ENCODE assay signal across 9 cellular contexts in genomic region chr7:111855842-111856227, GRCh38.
A peak's percentile ranks its signal among the peaks of the same experiment; 100 is the strongest.
DNase-seq lines count a peak whose midpoint lies in the region; ATAC-seq, FAIRE-seq and TF ChIP-seq lines count a peak whose summit lies in the region.
"Had no signal": no experiment of that assay in that cellular context is flagged by ENCODE, and none has a peak within 500 bp of the region (broad histone marks: within the 10 kb centered on the region; RNA-seq: fewer than 3 reads in every experiment).

No MANE protein-coding gene starts in this region.

- no peaks in the 10 kb centered on the region for H3K4me1 Mint-ChIP-seq in stimulated activated memory B cell treated with anti-CD40 and anti-IgM and Interleukin-4, amounts not matched to agents 10 μg/mL and 1 μg/mL and 100 μg/mL, for 72 hours

- peaks cover 9% of the 10 kb centered on the region for H3K27me3 Mint-ChIP-seq in stimulated activated memory B cell treated with anti-CD40 and anti-IgM and Interleukin-4, amounts not matched to agents 10 μg/mL and 1 μg/mL and 100 μg/mL, for 72 hours

- no peaks in the 10 kb centered on the region for H3K9me3 Mint-ChIP-seq in stimulated activated memory B cell treated with anti-CD40 and anti-IgM and Interleukin-4, amounts not matched to agents 10 μg/mL and 1 μg/mL and 100 μg/mL, for 72 hours

- no peaks in the 10 kb centered on the region for H3K36me3 Mint-ChIP-seq in stimulated activated memory B cell treated with anti-CD40 and anti-IgM and Interleukin-4, amounts not matched to agents 10 μg/mL and 1 μg/mL and 100 μg/mL, for 72 hours

- intact Hi-C loops in kidney (cut with DNase I) = no loop called here

- no peak overlapping the region for H3K4me3 ChIP-seq in astrocyte of the cerebellum (ENCODE audit: low read depth, low read length)
- no peak overlapping the region for H3K4me3 ChIP-seq in kidney (ENCODE audit: low read length in 2 of 2)
- H3K4me3 ChIP-seq: Peyer's patch had no signal

- no peak for FAIRE-seq in HTR-8/SVneo (lab: Jason Lieb, UNC)
- no peak for FAIRE-seq in kidney (lab: Jason Lieb, UNC)

- no peak overlapping the region for H3K27ac Mint-ChIP-seq in stimulated activated memory B cell treated with anti-CD40 and anti-IgM and Interleukin-4, amounts not matched to agents 10 μg/mL and 1 μg/mL and 100 μg/mL, for 72 hours

- no peak overlapping the region for H3K9ac ChIP-seq in kidney (ENCODE audit: low read length in 2 of 2)

- no peaks in the 10 kb centered on the region for H3K9me3 ChIP-seq in kidney (ENCODE audit: control insufficient read depth in 1 of 2, low read length in 2 of 2)

- DNase-seq in AG20443 (ENCODE audit: low spot score) = peak; percentile 28
- DNase-seq in HTR-8/SVneo (ENCODE audit: insufficient read length, low spot score) = peak; percentile 2
- no peak for DNase-seq in astrocyte of the cerebellum (ENCODE audit: low read depth)
- no peak for DNase-seq in kidney
- no peak for DNase-seq in occipital lobe (lab: John Stamatoyannopoulos, UW)
- DNase-seq: Peyer's patch had no signal

- no peaks in the 10 kb centered on the region for H3K4me1 ChIP-seq in kidney (ENCODE audit: control insufficient read depth in 1 of 2, insufficient read depth in 1 of 2, low read depth in 1 of 2, low read length in 2 of 2)
- H3K4me1 ChIP-seq: Peyer's patch had no signal

- no peak overlapping the region for H3K27ac ChIP-seq in kidney (ENCODE audit: low read depth in 2 of 2, low read length in 2 of 2)
- H3K27ac ChIP-seq: Peyer's patch had no signal

- H3K4me3 Mint-ChIP-seq in stimulated activated memory B cell treated with anti-CD40 and anti-IgM and Interleukin-4, amounts not matched to agents 10 μg/mL and 1 μg/mL and 100 μg/mL, for 72 hours = no peak overlapping the region

- in situ Hi-C loops in astrocyte of the cerebellum (cut with HindIII; ENCODE audit: low sequenced_read_pairs) = no loop called here

- H3K36me3 ChIP-seq in kidney (ENCODE audit: control insufficient read depth in 1 of 2, insufficient read depth in 2 of 2, low read length in 2 of 2) = peaks cover 5 to 8% of the 10 kb centered on the region in 2 donors
- H3K36me3 ChIP-seq: Peyer's patch had no signal

- ATAC-seq in stimulated activated memory B cell treated with anti-CD40 and anti-IgM and Interleukin-4, amounts not matched to agents 10 μg/mL and 1 μg/mL and 100 μg/mL, for 72 hours = no peak
- no peak for ATAC-seq in HG02623 (IDR thresholded peaks at IDR 0.05; ENCODE audit: unreplicated experiment)
- ATAC-seq in GM21360 (IDR thresholded peaks at IDR 0.05; ENCODE audit: unreplicated experiment) = no peak

- peak; percentile 34 for TF ChIP-seq CTCF in astrocyte of the cerebellum (IDR thresholded peaks at IDR 0.05; ENCODE audit: low read depth, low read length, missing control alignments)
- peak; percentile 14 for TF ChIP-seq CTCF in kidney (IDR thresholded peaks at IDR 0.05; ENCODE audit: borderline replicate concordance, extremely low read depth, insufficient read depth)

Comparison
In these comparisons a context has a peak if more than half of its experiments do, and no peak if none do; other contexts are left out.
1. DNase-seq: peak in AG20443 (single experiment) and HTR-8/SVneo (single experiment); none in astrocyte of the cerebellum (single experiment), kidney (single experiment) and occipital lobe (single experiment).